ENCODE assay signal across 15 cellular contexts in the genomic region with DNA sequence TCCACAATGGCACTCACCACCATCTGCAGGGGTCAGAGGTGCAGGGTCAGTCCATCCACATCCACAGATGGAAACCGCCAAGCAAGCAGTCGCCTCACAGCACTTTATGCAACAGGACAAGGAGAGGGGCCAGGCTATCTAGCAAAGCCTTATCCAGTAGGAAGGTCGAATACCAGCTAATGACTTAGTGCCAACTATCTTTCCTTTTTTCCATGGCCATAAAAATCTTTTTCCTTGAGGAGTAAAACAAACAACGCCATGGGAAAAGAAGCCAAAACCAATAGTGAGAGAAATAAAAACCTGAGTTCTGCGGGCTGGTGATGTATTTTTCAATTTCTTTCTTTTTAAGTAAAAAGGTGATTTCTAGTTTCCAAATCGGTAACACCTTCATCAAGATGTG.
"Had no signal": no experiment of that assay in that cellular context is flagged by ENCODE, and none has a peak within 500 bp of the region (broad histone marks: within the 10 kb centered on the region; RNA-seq: fewer than 3 reads in every experiment).

No MANE protein-coding gene starts in this region.

- H3K27me3 Mint-ChIP-seq: activated naive CD8-positive, alpha-beta T cell treated with anti-CD3 and anti-CD28 coated beads for 36 hours; T-cell had no signal

- H3K9me3 ChIP-seq: prostate gland, right lobe of liver, spleen had no signal

- H3K27me3 ChIP-seq: right lobe of liver, spleen had no signal

- H3K27ac Mint-ChIP-seq: activated naive CD8-positive, alpha-beta T cell treated with anti-CD3 and anti-CD28 coated beads for 36 hours; T-cell had no signal

- DNase-seq: activated CD4-positive, alpha-beta T cell treated with anti-CD3 and anti-CD28 coated beads, Interleukin-2, amount 50 U/mL, for 4 hours; activated gamma-delta T cell; activated naive CD8-positive, alpha-beta T cell treated with anti-CD3 and anti-CD28 coated beads for 36 hours; amygdala; hypothalamus; right lobe of liver; spleen; T-cell; T-helper 9 cell had no signal

- H3K4me3 ChIP-seq: prostate gland, right lobe of liver, SK-N-MC, spleen had no signal

- H3K4me1 ChIP-seq: prostate gland, right lobe of liver had no signal

- ATAC-seq: activated CD4-positive, CD25-positive, alpha-beta regulatory T cell treated with anti-CD3 and anti-CD28 coated beads, Interleukin-2, amount 50 U/mL, for 24 hours; esophagus mucosa; right lobe of liver; T-cell had no signal

- H3K4me3 Mint-ChIP-seq: activated naive CD8-positive, alpha-beta T cell treated with anti-CD3 and anti-CD28 coated beads for 36 hours; T-cell had no signal

- FAIRE-seq: endometrium, urothelium cell line had no signal

- H3K27ac ChIP-seq: prostate gland, right lobe of liver, SK-N-MC, spleen had no signal
